28 cellular contexts compared by ENCODE assay signal in the genomic region with DNA sequence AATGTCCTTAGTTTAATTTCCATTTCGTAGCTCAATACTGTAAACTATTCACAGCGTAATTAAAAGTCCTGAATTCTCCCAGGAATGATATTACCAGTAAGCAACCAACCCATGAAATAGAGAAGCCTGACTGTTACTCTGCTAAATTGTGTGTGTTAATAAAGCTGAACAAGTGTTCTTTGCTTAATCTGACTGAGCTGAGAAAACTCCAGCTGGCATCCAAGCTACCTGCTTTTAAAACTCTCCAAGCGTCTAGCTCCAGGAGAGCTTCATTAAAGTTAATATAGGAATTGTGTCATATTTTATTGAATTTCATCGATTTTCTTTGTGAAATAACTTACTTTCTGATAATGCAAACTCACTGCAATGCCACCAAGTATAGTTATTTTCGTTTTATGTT.
"Had no signal": no experiment of that assay in that cellular context is flagged by ENCODE, and none has a peak within 500 bp of the region (broad histone marks: within the 10 kb centered on the region; RNA-seq: fewer than 3 reads in every experiment).

No MANE protein-coding gene starts in this region.

- H3K9me3 ChIP-seq: colonic mucosa, esophagus muscularis mucosa, esophagus squamous epithelium, gastrocnemius medialis, gastroesophageal sphincter, heart left ventricle had no signal

- H3K27me3 Mint-ChIP-seq: dendritic cell treated with granulocyte-macrophage colony-stimulating factor and Interleukin-4, amounts not matched to agents 40 ng/mL and 50 ng/mL, for 4 days; effector memory CD8-positive, alpha-beta T cell had no signal

- H3K27ac ChIP-seq: colonic mucosa, coronary artery, dorsolateral prefrontal cortex, epithelial cell of prostate, esophagus muscularis mucosa, esophagus squamous epithelium, foreskin keratinocyte, gastrocnemius medialis, gastroesophageal sphincter, heart left ventricle, heart right ventricle had no signal

- H3K4me1 ChIP-seq: colonic mucosa, esophagus muscularis mucosa, esophagus squamous epithelium, foreskin keratinocyte, gastrocnemius medialis, gastroesophageal sphincter, heart left ventricle, heart right ventricle had no signal

- H3K4me3 ChIP-seq: colonic mucosa, coronary artery, dorsolateral prefrontal cortex, esophagus muscularis mucosa, esophagus squamous epithelium, gastrocnemius medialis, gastroesophageal sphincter, heart left ventricle, heart right ventricle had no signal

- FAIRE-seq: colon, endometrium, endothelial cell of umbilical vein had no signal

- ATAC-seq: effector memory CD8-positive, alpha-beta T cell; esophagus mucosa; foreskin keratinocyte; gastrocnemius medialis; gastroesophageal sphincter; heart left ventricle; heart right ventricle had no signal

- H3K36me3 ChIP-seq: colonic mucosa, esophagus muscularis mucosa, esophagus squamous epithelium, gastrocnemius medialis, gastroesophageal sphincter, heart left ventricle, heart right ventricle had no signal

- H3K4me3 Mint-ChIP-seq: dendritic cell treated with granulocyte-macrophage colony-stimulating factor and Interleukin-4, amounts not matched to agents 40 ng/mL and 50 ng/mL, for 4 days; effector memory CD8-positive, alpha-beta T cell; endodermal cell had no signal

- H3K27me3 ChIP-seq: colonic mucosa, dorsolateral prefrontal cortex, esophagus muscularis mucosa, esophagus squamous epithelium, foreskin keratinocyte, gastrocnemius medialis, gastroesophageal sphincter, heart left ventricle, heart right ventricle had no signal

- H3K27ac Mint-ChIP-seq: dendritic cell treated with granulocyte-macrophage colony-stimulating factor and Interleukin-4, amounts not matched to agents 40 ng/mL and 50 ng/mL, for 4 days; effector memory CD8-positive, alpha-beta T cell; endodermal cell had no signal

- DNase-seq: colonic mucosa; cortex of kidney; dermis blood vessel endothelial cell; dorsolateral prefrontal cortex; effector CD4-positive, alpha-beta T cell; effector CD8-positive, alpha-beta T cell; effector memory CD4-positive, alpha-beta T cell; effector memory CD8-positive, alpha-beta T cell; endodermal cell; erythroblast; esophagus squamous epithelium; foreskin fibroblast; foreskin keratinocyte; foreskin melanocyte; gastrocnemius medialis; glutamatergic neuron; head of caudate nucleus; heart left ventricle; heart right ventricle had no signal

- H3K4me1 Mint-ChIP-seq: endodermal cell had no signal
